In genomic region chr1:203175237-203176181, GRCh38 we compare ENCODE assay signal across 12 cellular contexts. TPM values are rescaled to one million over a fixed set of nuclear protein-coding genes. Genes with fewer than 3 reads are reported as not detected.
A peak's percentile ranks its signal among the peaks of the same experiment; 100 is the strongest.
DNase-seq lines count a peak whose midpoint lies in the region; FAIRE-seq and TF ChIP-seq lines count a peak whose summit lies in the region.
"Had no signal": no experiment of that assay in that cellular context is flagged by ENCODE, and none has a peak within 500 bp of the region (broad histone marks: within the 10 kb centered on the region; RNA-seq: fewer than 3 reads in every experiment).

Gene MYBPH, minus strand, starts transcription at chr1:203175826. Its CDS starts 71 bp downstream, at chr1:203175755.

- no peak for TF ChIP-seq POLR2A in GM12892 (IDR thresholded peaks at IDR 0.05; ENCODE audit: low read depth, low read length)

- no peak for TF ChIP-seq CTCF in left ventricle myocardium inferior (IDR thresholded peaks at IDR 0.05; ENCODE audit: borderline replicate concordance)

- H3K27ac ChIP-seq in left ventricle myocardium inferior (replicated peaks): no peak within 1 kb of the TSS
- H3K27ac ChIP-seq: SK-N-MC had no signal

- intact Hi-C loops in left ventricle myocardium inferior (cut with micrococcal nuclease): no loop called here

- H3K4me1 ChIP-seq in left ventricle myocardium inferior: no peaks in the 10 kb centered on the region

- FAIRE-seq in GM12892 (lab: Jason Lieb, UNC): peak; percentile 21
- FAIRE-seq: GM19239 had no signal

- DNase-seq in GM12892 (ENCODE audit: insufficient read length) (no peak), NOMO-1 (lab: John Stamatoyannopoulos, UW; ENCODE audit: unreplicated experiment in 2 of 2) (peak; percentile 39 to 58), left ventricle myocardium inferior (peak; percentile 54), skeletal muscle cell (ENCODE audit: low read depth) (no peak), NCI-H1694 treated with DMSO at 0.1 percent for 48 hours (lab: John Stamatoyannopoulos, UW) (no peak), NCI-H446 (lab: John Stamatoyannopoulos, UW) (no peak), D341Med (ENCODE audit: low spot score) (no peak)
- DNase-seq: activated CD4-positive, alpha-beta T cell treated with anti-CD3 and anti-CD28 coated beads, Interleukin-2, amount 10 ng/mL, durations not matched to agents 7 days and 5 days had no signal

- peaks cover 18% of the 10 kb centered on the region for H3K27me3 ChIP-seq in left ventricle myocardium inferior (ENCODE audit: low read depth)

- H3K4me3 ChIP-seq in left ventricle myocardium inferior: no peak within 1 kb of the TSS
- peak within 1 kb of the TSS; percentile 17 for H3K4me3 ChIP-seq in skeletal muscle cell (ENCODE audit: low read depth, low read length)
- H3K4me3 ChIP-seq: SK-N-MC had no signal

- no peaks in the 10 kb centered on the region for H3K36me3 ChIP-seq in left ventricle myocardium inferior

- H3K9me3 ChIP-seq in left ventricle myocardium inferior (replicated peaks): no peaks in the 10 kb centered on the region

RNA-seq across cellular contexts. Expression of gene MYBPH, which starts in this region (rescaled TPM):
- polyA plus RNA-seq in GM12892 (2012; ENCODE audit: missing spikeins): not detected
- total RNA-seq in left ventricle myocardium inferior: not detected
- total RNA-seq: activated CD4-positive, alpha-beta T cell treated with anti-CD3 and anti-CD28 coated beads, Interleukin-2, amount 10 ng/mL, durations not matched to agents 7 days and 5 days; natural killer cell treated with Interleukin-12 subunit alpha and Interleukin-12 subunit beta and Interleukin-15 and Interleukin-18, amount 100 ng/mL, for 72 hours had no signal
- polyA plus RNA-seq: esophagus had no signal

Comparison
In these comparisons a context has a peak if more than half of its experiments do, and no peak if none do; other contexts are left out.
1. Peak in DNase-seq in left ventricle myocardium inferior; RNA of the gene not detected or under 1 TPM.
2. DNase-seq: peak in NOMO-1 (2 of 2); none in GM12892 (single experiment), skeletal muscle cell (single experiment), NCI-H1694 treated with DMSO at 0.1 percent for 48 hours (single experiment), NCI-H446 (0 of 2) and D341Med (single experiment).